Comparison of ENCODE assay signal across 1 cellular context in genomic region chr19:16899566-16900075, GRCh38.
TF ChIP-seq lines count a peak whose summit lies in the region.

No MANE protein-coding gene starts in this region.

TF ChIP-seq in HCT116, 20 proteins besides CTCF, POLR2A, EP300 and RAD21 (continued from another document):
- no peak for TF ChIP-seq MAX (IDR thresholded peaks at IDR 0.05)
- TF ChIP-seq SP1 (IDR thresholded peaks at IDR 0.05; ENCODE audit: low read depth), result no peak
- TF ChIP-seq YY1 (IDR thresholded peaks at IDR 0.05; ENCODE audit: extremely low read depth, insufficient replicate concordance, low read depth, low read length), result no peak
- no peak for TF ChIP-seq CEBPB (IDR thresholded peaks at IDR 0.05; ENCODE audit: low read depth)
- TF ChIP-seq FOSL1 (IDR thresholded peaks at IDR 0.05; ENCODE audit: low read depth), result no peak
- TF ChIP-seq SIN3A (IDR thresholded peaks at IDR 0.05; ENCODE audit: low read depth), result no peak
- no peak for TF ChIP-seq SRF (IDR thresholded peaks at IDR 0.05; ENCODE audit: low read depth)
- TF ChIP-seq ZFX (IDR thresholded peaks at IDR 0.05), result no peak
TF ChIP-seq in HCT116: peak in this region for 0.
